In genomic region chr2:96509114-96509846, GRCh38 we compare ENCODE assay signal across 8 cellular contexts. TPM values are rescaled to one million over a fixed set of nuclear protein-coding genes. Genes with fewer than 3 reads are reported as not detected.
A peak's percentile ranks its signal among the peaks of the same experiment; 100 is the strongest.
DNase-seq lines count a peak whose midpoint lies in the region; ATAC-seq and TF ChIP-seq lines count a peak whose summit lies in the region.

No MANE protein-coding gene starts in this region.

- 23 to 35% methylated on average over 13 to 32 of the region's 32 CpGs for WGBS in testis, 2 donors

- peaks cover 7 to 15% of the 10 kb centered on the region in 2 donors for H3K27me3 Mint-ChIP-seq in CD8-positive, alpha-beta memory T cell
- peaks cover 15% of the 10 kb centered on the region for H3K27me3 Mint-ChIP-seq in activated T-helper 17 cell treated with anti-CD3 and anti-CD28 coated beads, Interleukin-2, amount 50 U/mL, for 72 hours

- H3K9ac ChIP-seq in neural cell (ENCODE audit: low read length), result no peak overlapping the region

- H3K4me1 Mint-ChIP-seq in CD8-positive, alpha-beta memory T cell, result peaks cover 8 to 21% (median 13%) of the 10 kb centered on the region in 3 donors
- peaks cover 17% of the 10 kb centered on the region for H3K4me1 Mint-ChIP-seq in activated T-helper 17 cell treated with anti-CD3 and anti-CD28 coated beads, Interleukin-2, amount 50 U/mL, for 72 hours

- TF ChIP-seq CTCF in fibroblast of villous mesenchyme (IDR thresholded peaks at IDR 0.05; ENCODE audit: insufficient read depth, low read depth, low read length) (peak; percentile 97), neural cell (IDR thresholded peaks at IDR 0.05; ENCODE audit: poor library complexity, severe bottlenecking) (peak; percentile 78), testis (IDR thresholded peaks at IDR 0.05) (peak; percentile 94 to 98 (median 97))

- H3K4me3 ChIP-seq in CD8-positive, alpha-beta memory T cell (ENCODE audit: low read length), result no peak overlapping the region
- H3K4me3 ChIP-seq in fibroblast of villous mesenchyme (ENCODE audit: low read depth, low read length), result no peak overlapping the region
- no peak overlapping the region for H3K4me3 ChIP-seq in neural cell (ENCODE audit: low read length)
- H3K4me3 ChIP-seq in testis, result no peak overlapping the region

- peaks cover 11% of the 10 kb centered on the region for H3K4me1 ChIP-seq in CD8-positive, alpha-beta memory T cell (ENCODE audit: insufficient read depth, low read length)
- H3K4me1 ChIP-seq in testis, result peaks cover 6% of the 10 kb centered on the region

- H4K20me1 ChIP-seq in neural cell (ENCODE audit: insufficient read depth), result no peaks in the 10 kb centered on the region

- no peak overlapping the region for H3K4me2 ChIP-seq in neural cell (ENCODE audit: low read length)

- peak overlapping the region in 2 of 8 donors; percentile 26 to 35 for H3K27ac Mint-ChIP-seq in CD8-positive, alpha-beta memory T cell
- no peak overlapping the region for H3K27ac Mint-ChIP-seq in activated T-helper 17 cell treated with anti-CD3 and anti-CD28 coated beads, Interleukin-2, amount 50 U/mL, for 72 hours

- no peaks in the 10 kb centered on the region for H3F3A ChIP-seq in neural cell (ENCODE audit: insufficient read depth, low read length, poor library complexity, severe bottlenecking)

- no peak for TF ChIP-seq POLR2A in testis (IDR thresholded peaks at IDR 0.05)

- no peak overlapping the region for H2AFZ ChIP-seq in neural cell (ENCODE audit: low read depth, low read length)

- CTCF ChIA-PET in CD8-positive, alpha-beta memory T cell (lab: Charles Lee), result interaction anchor here (1.0 to 8.0 kb wide), 17 partner anchors 13 to 203 kb away, joined by 3 to 59 read pairs (median 4); partner anchors contain the start of gene SNRNP200

- H3K4me3 Mint-ChIP-seq in CD8-positive, alpha-beta memory T cell, result peak overlapping the region in 2 of 7 donors; percentile 40 to 58
- peak overlapping the region; percentile 51 for H3K4me3 Mint-ChIP-seq in activated T-helper 17 cell treated with anti-CD3 and anti-CD28 coated beads, Interleukin-2, amount 50 U/mL, for 72 hours

- TF ChIP-seq EP300 in neural cell (conservative IDR thresholded peaks at IDR 0.05; ENCODE audit: poor library complexity, severe bottlenecking), result no peak

- H3K27me3 ChIP-seq in CD8-positive, alpha-beta memory T cell (ENCODE audit: insufficient read depth, low read length, poor library complexity, severe bottlenecking), result peaks cover 4% of the 10 kb centered on the region
- H3K27me3 ChIP-seq in neural cell (ENCODE audit: insufficient read depth, low read depth, low read length) (no peaks in the 10 kb centered on the region), testis (no peaks in the 10 kb centered on the region)

- TF ChIP-seq RAD21 in neural cell (conservative IDR thresholded peaks at IDR 0.05), result peak; percentile 81

- peak in 4 of 5 donors; percentile 21 to 64 (median 31) for DNase-seq in CD8-positive, alpha-beta memory T cell
- DNase-seq in HuH-7.5 (ENCODE audit: low spot score) (peak; percentile 88), OCI-M2 (lab: John Stamatoyannopoulos, UW; ENCODE audit: unreplicated experiment) (peak; percentile 58), fibroblast of villous mesenchyme (ENCODE audit: low read depth) (peak; percentile 83), testis (peak; percentile 91)

- ATAC-seq in GM19463 (IDR thresholded peaks at IDR 0.05; ENCODE audit: unreplicated experiment), result peak; percentile 59
- peak; percentile 69 for ATAC-seq in activated T-helper 17 cell treated with anti-CD3 and anti-CD28 coated beads, Interleukin-2, amount 50 U/mL, for 72 hours (replicated peaks)

- no peaks in the 10 kb centered on the region for H3K36me3 Mint-ChIP-seq in CD8-positive, alpha-beta memory T cell
- H3K36me3 Mint-ChIP-seq in activated T-helper 17 cell treated with anti-CD3 and anti-CD28 coated beads, Interleukin-2, amount 50 U/mL, for 72 hours (ENCODE audit: low read depth), result no peaks in the 10 kb centered on the region

- no peaks in the 10 kb centered on the region for H3K9me2 ChIP-seq in neural cell (ENCODE audit: insufficient read depth, low read length)

- H3K9me3 Mint-ChIP-seq in CD8-positive, alpha-beta memory T cell, result no peaks in the 10 kb centered on the region
- H3K9me3 Mint-ChIP-seq in activated T-helper 17 cell treated with anti-CD3 and anti-CD28 coated beads, Interleukin-2, amount 50 U/mL, for 72 hours, result no peaks in the 10 kb centered on the region

- no peaks in the 10 kb centered on the region for H3K79me2 ChIP-seq in neural cell (replicated peaks; ENCODE audit: insufficient read depth, low read length)

- no peak overlapping the region for H3K27ac ChIP-seq in CD8-positive, alpha-beta memory T cell (ENCODE audit: low read depth, low read length)
- H3K27ac ChIP-seq in neural cell (ENCODE audit: low read length) (no peak overlapping the region), testis (no peak overlapping the region)

- POLR2A ChIA-PET in CD8-positive, alpha-beta memory T cell (lab: Charles Lee), result no interaction called here

- H3K36me3 ChIP-seq in CD8-positive, alpha-beta memory T cell (ENCODE audit: insufficient read depth, low read length), result no peaks in the 10 kb centered on the region
- H3K36me3 ChIP-seq in neural cell (ENCODE audit: insufficient read depth, low read length), result no peaks in the 10 kb centered on the region
- no peaks in the 10 kb centered on the region for H3K36me3 ChIP-seq in testis (ENCODE audit: low read depth, missing control alignments)

- intact Hi-C loops in testis (cut with DNase I; ENCODE audit: low total_unique reads), result loop anchor here (10.0 kb wide), 1 partner anchor 104 kb away; no protein-coding TSS in a partner anchor

- no peaks in the 10 kb centered on the region for H3K9me3 ChIP-seq in CD8-positive, alpha-beta memory T cell (ENCODE audit: low read length)
- H3K9me3 ChIP-seq in neural cell (ENCODE audit: low read length) (no peaks in the 10 kb centered on the region), testis (no peaks in the 10 kb centered on the region)

TF ChIP-seq in neural cell, 6 proteins besides CTCF, POLR2A, EP300 and RAD21:
- TF ChIP-seq SMC3 (conservative IDR thresholded peaks at IDR 0.05; ENCODE audit: poor library complexity) (peak; percentile 78), POLR2AphosphoS5 (IDR thresholded peaks at IDR 0.05) (no peak)

RNA-seq across cellular contexts. Expression of gene NEURL3, which starts 4.1 kb away (rescaled TPM):
- total RNA-seq in CD8-positive, alpha-beta memory T cell, result under 1 TPM in 1 of 2 experiments, not detected in 1; 0.22 TPM
- polyA plus RNA-seq in CD8-positive, alpha-beta memory T cell, result not detected
- total RNA-seq in activated T-helper 17 cell treated with anti-CD3 and anti-CD28 coated beads, Interleukin-2, amount 50 U/mL, for 72 hours, result 1 to 10 TPM in 1 of 2 donors, under 1 TPM in 1; 0.91 to 3.4 TPM
- total RNA-seq in fibroblast of villous mesenchyme, result not detected in 2 replicates
- 0.20 TPM in 1 of 2 replicates, not detected in the other for polyA plus RNA-seq in neural cell
- polyA minus RNA-seq in neural cell, result not detected in 2 replicates
- 1 to 10 TPM; 1.3 to 1.7 TPM for total RNA-seq in testis
- polyA plus RNA-seq in testis (ENCODE audit: insufficient read depth, low read depth, low replicate concordance), result 0.78 TPM

RNA-seq across cellular contexts. Expression of gene ARID5A, which starts 27.3 kb away (rescaled TPM):
- total RNA-seq in CD8-positive, alpha-beta memory T cell, result 100 to 1,000 TPM; 146 to 147 TPM
- 84.0 TPM for polyA plus RNA-seq in CD8-positive, alpha-beta memory T cell
- total RNA-seq in activated T-helper 17 cell treated with anti-CD3 and anti-CD28 coated beads, Interleukin-2, amount 50 U/mL, for 72 hours, result 100 to 1,000 TPM; 181 to 252 TPM
- 9.5 and 18.4 TPM in 2 replicates for total RNA-seq in fibroblast of villous mesenchyme
- 0.36 TPM in 1 of 2 replicates, not detected in the other for polyA plus RNA-seq in neural cell
- 0.24 TPM in 1 of 2 replicates, not detected in the other for polyA minus RNA-seq in neural cell
- total RNA-seq in testis, result 10 to 100 TPM; 31.7 to 33.7 TPM
- 20.1 TPM for polyA plus RNA-seq in testis (ENCODE audit: insufficient read depth, low read depth, low replicate concordance)

Comparison
In these comparisons a context has a peak if more than half of its experiments do, and no peak if none do; other contexts are left out.
1. DNase-seq: peak in every context shown above with its lines; median percentile 91 in testis; 88 in HuH-7.5; 83 in fibroblast of villous mesenchyme; 58 in OCI-M2; 31 in CD8-positive, alpha-beta memory T cell.